Comparison of ENCODE assay signal across 8 cellular contexts in the genomic region with DNA sequence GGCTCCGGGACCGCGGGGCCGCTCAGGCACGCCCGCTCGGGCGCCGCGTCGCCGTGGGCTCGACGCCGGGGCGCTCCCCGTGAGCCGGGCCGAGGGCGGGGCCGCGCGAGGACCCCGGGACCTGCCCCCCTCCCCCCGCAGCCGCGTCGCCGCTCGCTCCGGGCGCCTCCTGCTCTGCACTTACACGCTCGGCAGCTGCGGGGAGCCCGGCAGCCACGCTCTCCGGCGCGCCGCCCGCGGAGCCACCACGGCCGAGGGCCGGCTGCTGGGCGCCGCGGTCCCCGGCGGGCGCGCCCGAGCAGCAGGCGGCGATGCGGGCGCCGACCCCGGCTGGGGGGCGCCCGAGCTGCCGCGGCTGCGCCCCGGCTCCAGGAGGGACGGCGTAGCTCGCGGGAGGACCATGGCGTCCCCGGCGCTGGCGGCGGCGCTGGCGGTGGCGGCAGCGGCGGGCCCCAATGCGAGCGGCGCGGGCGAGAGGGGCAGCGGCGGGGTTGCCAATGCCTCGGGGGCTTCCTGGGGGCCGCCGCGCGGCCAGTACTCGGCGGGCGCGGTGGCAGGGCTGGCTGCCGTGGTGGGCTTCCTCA. TPM values are rescaled to one million over a fixed set of nuclear protein-coding genes. Genes with fewer than 3 reads are reported as not detected.
A peak's percentile ranks its signal among the peaks of the same experiment; 100 is the strongest.
DNase-seq lines count a peak whose midpoint lies in the region; ATAC-seq and TF ChIP-seq lines count a peak whose summit lies in the region.

A gene (plus strand): TSS at position 179 of the 584 bp plus-strand sequence. CDS start 222 bp downstream, at position 401.

- peak; percentile 95 for DNase-seq in 8988T
- DNase-seq in choroid plexus epithelial cell (ENCODE audit: low read depth): peak; percentile 6
- DNase-seq in GM19240 (ENCODE audit: insufficient read length, low spot score): no peak
- DNase-seq in stimulated activated CD8-positive, alpha-beta memory T cell treated with anti-CD3 and anti-CD28 coated beads, Interleukin-4, amount 100 ng/mL, for 48 hours: no peak
- no peak for DNase-seq in activated CD4-positive, CD25-positive, alpha-beta regulatory T cell treated with anti-CD3 and anti-CD28 coated beads, Interleukin-2, amount 50 U/mL, for 72 hours

- ATAC-seq in HG03159 (IDR thresholded peaks at IDR 0.05; ENCODE audit: unreplicated experiment): no peak

- 0 to 1% methylated on average over 63 to 70 of the region's 97 CpGs for WGBS in mesodermal cell (ENCODE audit: insufficient coverage in 2 of 2), 2 experiments

- H3K9me3 ChIP-seq in HEK293 (ENCODE audit: control insufficient read depth, insufficient read depth, low read depth, low read length) (no peaks in the 10 kb centered on the region), mesodermal cell (ENCODE audit: control insufficient read depth, low read length) (no peaks in the 10 kb centered on the region)

- POLR2A ChIA-PET in HEK293 (lab: Yijun Ruan, JAX): no interaction called here

- H3K4me1 ChIP-seq in HEK293 (ENCODE audit: control insufficient read depth, insufficient read depth, low read length) (no peaks in the 10 kb centered on the region), mesodermal cell (ENCODE audit: control insufficient read depth, insufficient read depth, low read length, poor library complexity, severe bottlenecking) (peaks cover 4% of the 10 kb centered on the region)

- TF ChIP-seq CTCF in HEK293 (tag by site-specific recombination; IDR thresholded peaks at IDR 0.05) (no peak), choroid plexus epithelial cell (conservative IDR thresholded peaks at IDR 0.05; ENCODE audit: low read depth, low read length) (no peak)

- CTCF ChIA-PET in HEK293 (lab: Yijun Ruan, JAX): interaction anchor here (0.8 to 2.5 kb wide), 5 partner anchors 13 to 114 kb away, joined by 4 to 10 read pairs (median 9); no protein-coding TSS in a partner anchor

- H3K27ac ChIP-seq in HEK293 (ENCODE audit: extremely low read depth, low read depth, low read length) (peak within 1 kb of the TSS; percentile 53; the same call in 1 of the 2 replicates), mesodermal cell (ENCODE audit: low read depth, low read length, severe bottlenecking) (no peak within 1 kb of the TSS)

- H3K36me3 ChIP-seq in HEK293 (ENCODE audit: control insufficient read depth in 2 of 2, insufficient read depth in 1 of 2, low read length in 2 of 2) (no peaks in the 10 kb centered on the region), mesodermal cell (ENCODE audit: control insufficient read depth, insufficient read depth, low read length) (no peaks in the 10 kb centered on the region)

- peak within 1 kb of the TSS; percentile 27 for H3K4me3 ChIP-seq in HEK293 (ENCODE audit: low read depth, low read length)
- H3K4me3 ChIP-seq in choroid plexus epithelial cell (ENCODE audit: low read depth, low read length): peak within 1 kb of the TSS; percentile 24
- peak within 1 kb of the TSS; percentile 36 for H3K4me3 ChIP-seq in mesodermal cell (ENCODE audit: extremely low read depth, insufficient read depth, low read length, poor library complexity, severe bottlenecking)

TF ChIP-seq in HEK293, 187 proteins besides CTCF, POLR2A, EP300 and RAD21:
- TF ChIP-seq, protein P1, sequence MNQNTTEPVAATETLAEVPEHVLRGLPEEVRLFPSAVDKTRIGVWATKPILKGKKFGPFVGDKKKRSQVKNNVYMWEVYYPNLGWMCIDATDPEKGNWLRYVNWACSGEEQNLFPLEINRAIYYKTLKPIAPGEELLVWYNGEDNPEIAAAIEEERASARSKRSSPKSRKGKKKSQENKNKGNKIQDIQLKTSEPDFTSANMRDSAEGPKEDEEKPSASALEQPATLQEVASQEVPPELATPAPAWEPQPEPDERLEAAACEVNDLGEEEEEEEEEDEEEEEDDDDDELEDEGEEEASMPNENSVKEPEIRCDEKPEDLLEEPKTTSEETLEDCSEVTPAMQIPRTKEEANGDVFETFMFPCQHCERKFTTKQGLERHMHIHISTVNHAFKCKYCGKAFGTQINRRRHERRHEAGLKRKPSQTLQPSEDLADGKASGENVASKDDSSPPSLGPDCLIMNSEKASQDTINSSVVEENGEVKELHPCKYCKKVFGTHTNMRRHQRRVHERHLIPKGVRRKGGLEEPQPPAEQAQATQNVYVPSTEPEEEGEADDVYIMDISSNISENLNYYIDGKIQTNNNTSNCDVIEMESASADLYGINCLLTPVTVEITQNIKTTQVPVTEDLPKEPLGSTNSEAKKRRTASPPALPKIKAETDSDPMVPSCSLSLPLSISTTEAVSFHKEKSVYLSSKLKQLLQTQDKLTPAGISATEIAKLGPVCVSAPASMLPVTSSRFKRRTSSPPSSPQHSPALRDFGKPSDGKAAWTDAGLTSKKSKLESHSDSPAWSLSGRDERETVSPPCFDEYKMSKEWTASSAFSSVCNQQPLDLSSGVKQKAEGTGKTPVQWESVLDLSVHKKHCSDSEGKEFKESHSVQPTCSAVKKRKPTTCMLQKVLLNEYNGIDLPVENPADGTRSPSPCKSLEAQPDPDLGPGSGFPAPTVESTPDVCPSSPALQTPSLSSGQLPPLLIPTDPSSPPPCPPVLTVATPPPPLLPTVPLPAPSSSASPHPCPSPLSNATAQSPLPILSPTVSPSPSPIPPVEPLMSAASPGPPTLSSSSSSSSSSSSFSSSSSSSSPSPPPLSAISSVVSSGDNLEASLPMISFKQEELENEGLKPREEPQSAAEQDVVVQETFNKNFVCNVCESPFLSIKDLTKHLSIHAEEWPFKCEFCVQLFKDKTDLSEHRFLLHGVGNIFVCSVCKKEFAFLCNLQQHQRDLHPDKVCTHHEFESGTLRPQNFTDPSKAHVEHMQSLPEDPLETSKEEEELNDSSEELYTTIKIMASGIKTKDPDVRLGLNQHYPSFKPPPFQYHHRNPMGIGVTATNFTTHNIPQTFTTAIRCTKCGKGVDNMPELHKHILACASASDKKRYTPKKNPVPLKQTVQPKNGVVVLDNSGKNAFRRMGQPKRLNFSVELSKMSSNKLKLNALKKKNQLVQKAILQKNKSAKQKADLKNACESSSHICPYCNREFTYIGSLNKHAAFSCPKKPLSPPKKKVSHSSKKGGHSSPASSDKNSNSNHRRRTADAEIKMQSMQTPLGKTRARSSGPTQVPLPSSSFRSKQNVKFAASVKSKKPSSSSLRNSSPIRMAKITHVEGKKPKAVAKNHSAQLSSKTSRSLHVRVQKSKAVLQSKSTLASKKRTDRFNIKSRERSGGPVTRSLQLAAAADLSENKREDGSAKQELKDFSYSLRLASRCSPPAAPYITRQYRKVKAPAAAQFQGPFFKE (tag by site-specific recombination; IDR thresholded peaks at IDR 0.05; ENCODE audit: borderline replicate concordance): no peak
- no peak for TF ChIP-seq ZNF24 (tag by site-specific recombination; IDR thresholded peaks at IDR 0.05)
- TF ChIP-seq, protein P2, sequence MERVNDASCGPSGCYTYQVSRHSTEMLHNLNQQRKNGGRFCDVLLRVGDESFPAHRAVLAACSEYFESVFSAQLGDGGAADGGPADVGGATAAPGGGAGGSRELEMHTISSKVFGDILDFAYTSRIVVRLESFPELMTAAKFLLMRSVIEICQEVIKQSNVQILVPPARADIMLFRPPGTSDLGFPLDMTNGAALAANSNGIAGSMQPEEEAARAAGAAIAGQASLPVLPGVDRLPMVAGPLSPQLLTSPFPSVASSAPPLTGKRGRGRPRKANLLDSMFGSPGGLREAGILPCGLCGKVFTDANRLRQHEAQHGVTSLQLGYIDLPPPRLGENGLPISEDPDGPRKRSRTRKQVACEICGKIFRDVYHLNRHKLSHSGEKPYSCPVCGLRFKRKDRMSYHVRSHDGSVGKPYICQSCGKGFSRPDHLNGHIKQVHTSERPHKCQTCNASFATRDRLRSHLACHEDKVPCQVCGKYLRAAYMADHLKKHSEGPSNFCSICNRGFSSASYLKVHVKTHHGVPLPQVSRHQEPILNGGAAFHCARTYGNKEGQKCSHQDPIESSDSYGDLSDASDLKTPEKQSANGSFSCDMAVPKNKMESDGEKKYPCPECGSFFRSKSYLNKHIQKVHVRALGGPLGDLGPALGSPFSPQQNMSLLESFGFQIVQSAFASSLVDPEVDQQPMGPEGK (tag by site-specific recombination; IDR thresholded peaks at IDR 0.05): no peak
- no peak for TF ChIP-seq ZNF701 (tag by site-specific recombination; IDR thresholded peaks at IDR 0.05)
- TF ChIP-seq, protein P3, sequence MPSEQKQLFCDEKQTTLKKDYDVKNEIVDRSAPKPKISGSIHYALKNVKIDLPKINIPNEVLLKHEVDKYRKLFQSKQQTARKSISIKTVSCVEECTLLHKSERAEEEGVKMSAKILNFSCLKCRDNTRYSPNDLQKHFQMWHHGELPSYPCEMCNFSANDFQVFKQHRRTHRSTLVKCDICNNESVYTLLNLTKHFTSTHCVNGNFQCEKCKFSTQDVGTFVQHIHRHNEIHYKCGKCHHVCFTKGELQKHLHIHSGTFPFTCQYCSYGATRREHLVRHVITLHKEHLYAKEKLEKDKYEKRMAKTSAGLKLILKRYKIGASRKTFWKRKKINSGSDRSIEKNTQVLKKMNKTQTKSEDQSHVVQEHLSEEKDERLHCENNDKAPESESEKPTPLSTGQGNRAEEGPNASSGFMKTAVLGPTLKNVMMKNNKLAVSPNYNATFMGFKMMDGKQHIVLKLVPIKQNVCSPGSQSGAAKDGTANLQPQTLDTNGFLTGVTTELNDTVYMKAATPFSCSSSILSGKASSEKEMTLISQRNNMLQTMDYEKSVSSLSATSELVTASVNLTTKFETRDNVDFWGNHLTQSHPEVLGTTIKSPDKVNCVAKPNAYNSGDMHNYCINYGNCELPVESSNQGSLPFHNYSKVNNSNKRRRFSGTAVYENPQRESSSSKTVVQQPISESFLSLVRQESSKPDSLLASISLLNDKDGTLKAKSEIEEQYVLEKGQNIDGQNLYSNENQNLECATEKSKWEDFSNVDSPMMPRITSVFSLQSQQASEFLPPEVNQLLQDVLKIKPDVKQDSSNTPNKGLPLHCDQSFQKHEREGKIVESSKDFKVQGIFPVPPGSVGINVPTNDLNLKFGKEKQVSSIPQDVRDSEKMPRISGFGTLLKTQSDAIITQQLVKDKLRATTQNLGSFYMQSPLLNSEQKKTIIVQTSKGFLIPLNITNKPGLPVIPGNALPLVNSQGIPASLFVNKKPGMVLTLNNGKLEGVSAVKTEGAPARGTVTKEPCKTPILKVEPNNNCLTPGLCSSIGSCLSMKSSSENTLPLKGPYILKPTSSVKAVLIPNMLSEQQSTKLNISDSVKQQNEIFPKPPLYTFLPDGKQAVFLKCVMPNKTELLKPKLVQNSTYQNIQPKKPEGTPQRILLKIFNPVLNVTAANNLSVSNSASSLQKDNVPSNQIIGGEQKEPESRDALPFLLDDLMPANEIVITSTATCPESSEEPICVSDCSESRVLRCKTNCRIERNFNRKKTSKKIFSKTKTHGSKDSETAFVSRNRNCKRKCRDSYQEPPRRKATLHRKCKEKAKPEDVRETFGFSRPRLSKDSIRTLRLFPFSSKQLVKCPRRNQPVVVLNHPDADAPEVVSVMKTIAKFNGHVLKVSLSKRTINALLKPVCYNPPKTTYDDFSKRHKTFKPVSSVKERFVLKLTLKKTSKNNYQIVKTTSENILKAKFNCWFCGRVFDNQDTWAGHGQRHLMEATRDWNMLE (tag by site-specific recombination; conservative IDR thresholded peaks at IDR 0.05; ENCODE audit: low read depth): no peak
- no peak for TF ChIP-seq TRIM28 (IDR thresholded peaks at IDR 0.05; ENCODE audit: borderline replicate concordance, low read length)

RNA-seq across cellular contexts. Expression of the gene that starts here (rescaled TPM):
- 3.6 TPM for polyA plus RNA-seq in mesodermal cell (2013, experiment 1 of 2)
- 3.4 TPM for polyA plus RNA-seq in mesodermal cell (2013, experiment 2 of 2)

Comparison
In these comparisons a context has a peak if more than half of its experiments do, and no peak if none do; other contexts are left out.
1. DNase-seq: peak in 8988T (single experiment) and choroid plexus epithelial cell (single experiment); none in GM19240 (single experiment), stimulated activated CD8-positive, alpha-beta memory T cell treated with anti-CD3 and anti-CD28 coated beads, Interleukin-4, amount 100 ng/mL, for 48 hours (single experiment) and activated CD4-positive, CD25-positive, alpha-beta regulatory T cell treated with anti-CD3 and anti-CD28 coated beads, Interleukin-2, amount 50 U/mL, for 72 hours (single experiment).
2. Peak in every context shown above with its lines, with median percentiles within 50 percentile points of each other: H3K4me3 ChIP-seq.